ENCODE assay signal across 1 cellular context in the genomic region with DNA sequence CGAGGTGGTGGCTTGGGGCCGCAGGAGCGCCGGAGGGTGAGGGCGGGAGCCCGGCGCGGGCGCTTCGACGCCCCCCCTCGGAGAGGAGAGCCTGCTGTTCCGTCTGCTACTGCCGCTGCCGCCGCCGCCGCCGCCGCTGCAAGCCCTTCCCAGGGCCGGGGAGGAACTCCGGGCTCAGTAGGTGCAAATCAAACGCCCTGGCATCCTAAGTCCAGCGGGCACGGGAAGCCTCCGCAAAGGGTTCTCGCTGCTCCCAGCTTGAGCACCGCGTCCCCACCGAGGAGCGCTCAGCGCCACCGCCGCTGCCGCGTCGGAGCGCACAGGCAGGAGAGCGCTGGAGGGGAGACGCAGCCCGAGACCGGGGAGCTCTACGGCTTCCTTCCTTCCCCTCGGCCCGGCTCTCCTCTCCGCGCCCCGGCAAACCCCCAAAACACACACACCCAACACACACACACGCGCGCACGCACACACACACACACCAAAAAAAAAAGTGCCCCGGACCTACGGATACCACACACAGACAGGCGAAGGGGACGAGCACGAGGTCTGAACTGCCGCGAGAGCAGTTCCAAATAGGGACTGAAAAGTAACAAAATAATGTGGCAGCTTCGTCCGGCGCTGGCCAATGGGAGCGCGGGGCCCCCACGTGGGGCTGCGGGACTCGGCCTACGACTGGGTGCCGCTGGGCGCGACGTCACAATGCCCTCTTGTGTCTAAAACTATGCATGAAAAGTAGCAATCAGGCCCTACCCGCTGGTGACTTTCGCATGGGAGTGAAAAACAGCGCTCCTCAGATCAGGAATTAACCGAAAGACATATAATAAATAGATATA.
A peak's percentile ranks its signal among the peaks of the same experiment; 100 is the strongest.
TF ChIP-seq lines count a peak whose summit lies in the region.

TLE3 (minus strand) TSS at position 581 of the 833 bp plus-strand sequence. CDS start 1,119 bp downstream, outside the sequence.

TF ChIP-seq in HepG2, 621 proteins besides CTCF, POLR2A, EP300 and RAD21 (continued from another document and continues in another):
- TF ChIP-seq, protein P1, sequence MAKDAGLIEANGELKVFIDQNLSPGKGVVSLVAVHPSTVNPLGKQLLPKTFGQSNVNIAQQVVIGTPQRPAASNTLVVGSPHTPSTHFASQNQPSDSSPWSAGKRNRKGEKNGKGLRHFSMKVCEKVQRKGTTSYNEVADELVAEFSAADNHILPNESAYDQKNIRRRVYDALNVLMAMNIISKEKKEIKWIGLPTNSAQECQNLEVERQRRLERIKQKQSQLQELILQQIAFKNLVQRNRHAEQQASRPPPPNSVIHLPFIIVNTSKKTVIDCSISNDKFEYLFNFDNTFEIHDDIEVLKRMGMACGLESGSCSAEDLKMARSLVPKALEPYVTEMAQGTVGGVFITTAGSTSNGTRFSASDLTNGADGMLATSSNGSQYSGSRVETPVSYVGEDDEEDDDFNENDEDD (CRISPR knock-in tag; IDR thresholded peaks at IDR 0.05; ENCODE audit: borderline replicate concordance), result peak; percentile 76; the same call in 1 of the 2 replicates
- peak; percentile 78; the same call in 1 of the 2 replicates for TF ChIP-seq SIN3A (IDR thresholded peaks at IDR 0.05; ENCODE audit: borderline replicate concordance, low read depth, low read length)
- no peak for TF ChIP-seq RARG (CRISPR knock-in tag; IDR thresholded peaks at IDR 0.05; ENCODE audit: low read depth)
- no peak for TF ChIP-seq NFKBIZ (CRISPR knock-in tag; IDR thresholded peaks at IDR 0.05)
- TF ChIP-seq ZNF317 (CRISPR knock-in tag; IDR thresholded peaks at IDR 0.05), result 0 out of 2 replicates have a peak, but pooled peaks have one; percentile 21
- TF ChIP-seq NCOA5 (CRISPR knock-in tag; IDR thresholded peaks at IDR 0.05), result no peak
- peak; percentile 80; the same call in 1 of the 2 replicates for TF ChIP-seq ZNF605 (CRISPR knock-in tag; IDR thresholded peaks at IDR 0.05)
- no peak for TF ChIP-seq NONO (IDR thresholded peaks at IDR 0.05)
- TF ChIP-seq NONO (CRISPR knock-in tag; conservative IDR thresholded peaks at IDR 0.05), result 0 out of 2 replicates have a peak, but pooled peaks have one; percentile 28
- no peak for TF ChIP-seq MATR3 (CRISPR knock-in tag; IDR thresholded peaks at IDR 0.05)
- TF ChIP-seq ZNF768 (CRISPR knock-in tag; IDR thresholded peaks at IDR 0.05), result peak; percentile 67; the same call in 1 of the 2 replicates
- TF ChIP-seq ZSCAN21 (CRISPR knock-in tag; IDR thresholded peaks at IDR 0.05; ENCODE audit: borderline replicate concordance), result no peak
- TF ChIP-seq ARNT2 (CRISPR knock-in tag; IDR thresholded peaks at IDR 0.05; ENCODE audit: low read depth), result peak; percentile 89
- TF ChIP-seq PHF8 (CRISPR knock-in tag; IDR thresholded peaks at IDR 0.05), result peak; percentile 35
- TF ChIP-seq ZNF772 (CRISPR knock-in tag; IDR thresholded peaks at IDR 0.05), result peak; percentile 45; the same call in 1 of the 2 replicates
- no peak; the same call in 1 of the 2 replicates for TF ChIP-seq HNRNPL (IDR thresholded peaks at IDR 0.05; ENCODE audit: low read depth, low read length)
- 0 out of 2 replicates have a peak, but pooled peaks have one; percentile 16 for TF ChIP-seq KDM3A (CRISPR knock-in tag; IDR thresholded peaks at IDR 0.05; ENCODE audit: low read depth)
- 0 out of 2 replicates have a peak, but pooled peaks have one; percentile 35 for TF ChIP-seq ZNF124 (CRISPR knock-in tag; IDR thresholded peaks at IDR 0.05)
- 0 out of 2 replicates have a peak, but pooled peaks have one; percentile 62 for TF ChIP-seq ZNF33B (CRISPR knock-in tag; IDR thresholded peaks at IDR 0.05)
- peak; percentile 56; the same call in 1 of the 2 replicates for TF ChIP-seq KAT7 (CRISPR knock-in tag; IDR thresholded peaks at IDR 0.05; ENCODE audit: borderline replicate concordance)
- TF ChIP-seq CCDC6 (CRISPR knock-in tag; IDR thresholded peaks at IDR 0.05), result peak; percentile 57; the same call in 1 of the 2 replicates
- peak; percentile 70 for TF ChIP-seq RBFOX2 (IDR thresholded peaks at IDR 0.05; ENCODE audit: low read depth, low read length)
- TF ChIP-seq HNRNPLL (IDR thresholded peaks at IDR 0.05; ENCODE audit: low read depth, low read length, poor library complexity, severe bottlenecking), result peak; percentile 51
- TF ChIP-seq SMAD1 (CRISPR knock-in tag; IDR thresholded peaks at IDR 0.05; ENCODE audit: borderline replicate concordance, low read depth), result peak; percentile 30; the same call in 1 of the 2 replicates
- no peak for TF ChIP-seq LCORL (IDR thresholded peaks at IDR 0.05)
- peak; percentile 62; the same call in 1 of the 2 replicates for TF ChIP-seq LCORL (CRISPR knock-in tag; IDR thresholded peaks at IDR 0.05)
- no peak; the same call in 1 of the 2 replicates for TF ChIP-seq ZNF232 (CRISPR knock-in tag; IDR thresholded peaks at IDR 0.05; ENCODE audit: borderline replicate concordance)
- TF ChIP-seq RBAK (CRISPR knock-in tag; IDR thresholded peaks at IDR 0.05), result no peak
- peak; percentile 83 for TF ChIP-seq CHD2 (IDR thresholded peaks at IDR 0.05; ENCODE audit: low read depth, low read length)
- TF ChIP-seq ELF4 (CRISPR knock-in tag; IDR thresholded peaks at IDR 0.05; ENCODE audit: borderline replicate concordance), result 0 out of 2 replicates have a peak, but pooled peaks have one; percentile 25
- peak; percentile 65; the same call in 1 of the 2 replicates for TF ChIP-seq TGIF2 (CRISPR knock-in tag; IDR thresholded peaks at IDR 0.05)
- TF ChIP-seq HES4 (CRISPR knock-in tag; IDR thresholded peaks at IDR 0.05; ENCODE audit: borderline replicate concordance), result 0 out of 2 replicates have a peak, but pooled peaks have one; percentile 4
- TF ChIP-seq ZNF225 (CRISPR knock-in tag; IDR thresholded peaks at IDR 0.05), result 0 out of 2 replicates have a peak, but pooled peaks have one; percentile 17
- TF ChIP-seq ARID2 (CRISPR knock-in tag; IDR thresholded peaks at IDR 0.05; ENCODE audit: borderline replicate concordance), result peak; percentile 46; the same call in 1 of the 2 replicates
- TF ChIP-seq NFATC3 (CRISPR knock-in tag; IDR thresholded peaks at IDR 0.05), result no peak
- no peak for TF ChIP-seq PCBP1 (IDR thresholded peaks at IDR 0.05; ENCODE audit: borderline replicate concordance, low read depth, low read length)
- peak; percentile 48; the same call in 1 of the 2 replicates for TF ChIP-seq HMGXB3 (CRISPR knock-in tag; IDR thresholded peaks at IDR 0.05; ENCODE audit: borderline replicate concordance)
- TF ChIP-seq, protein P2, sequence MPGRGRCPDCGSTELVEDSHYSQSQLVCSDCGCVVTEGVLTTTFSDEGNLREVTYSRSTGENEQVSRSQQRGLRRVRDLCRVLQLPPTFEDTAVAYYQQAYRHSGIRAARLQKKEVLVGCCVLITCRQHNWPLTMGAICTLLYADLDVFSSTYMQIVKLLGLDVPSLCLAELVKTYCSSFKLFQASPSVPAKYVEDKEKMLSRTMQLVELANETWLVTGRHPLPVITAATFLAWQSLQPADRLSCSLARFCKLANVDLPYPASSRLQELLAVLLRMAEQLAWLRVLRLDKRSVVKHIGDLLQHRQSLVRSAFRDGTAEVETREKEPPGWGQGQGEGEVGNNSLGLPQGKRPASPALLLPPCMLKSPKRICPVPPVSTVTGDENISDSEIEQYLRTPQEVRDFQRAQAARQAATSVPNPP (CRISPR knock-in tag; IDR thresholded peaks at IDR 0.05), result peak; percentile 63; the same call in 1 of the 2 replicates
- 0 out of 2 replicates have a peak, but pooled peaks have one; percentile 59 for TF ChIP-seq ZNF670 (CRISPR knock-in tag; IDR thresholded peaks at IDR 0.05; ENCODE audit: borderline replicate concordance)
- no peak for TF ChIP-seq ZNF572 (CRISPR knock-in tag; IDR thresholded peaks at IDR 0.05)
- TF ChIP-seq RXRA (CRISPR knock-in tag; IDR thresholded peaks at IDR 0.05), result 0 out of 2 replicates have a peak, but pooled peaks have one; percentile 11
- TF ChIP-seq KIAA2018 (CRISPR knock-in tag; IDR thresholded peaks at IDR 0.05; ENCODE audit: borderline replicate concordance), result peak; percentile 99
- TF ChIP-seq BORCS8-MEF2B (CRISPR knock-in tag; IDR thresholded peaks at IDR 0.05), result peak; percentile 80; the same call in 1 of the 2 replicates
- 0 out of 2 replicates have a peak, but pooled peaks have one; percentile 22 for TF ChIP-seq ZNF367 (CRISPR knock-in tag; IDR thresholded peaks at IDR 0.05; ENCODE audit: borderline replicate concordance)
- no peak for TF ChIP-seq CBX2 (IDR thresholded peaks at IDR 0.05; ENCODE audit: low read depth, low read length)
- no peak for TF ChIP-seq CBX2 (CRISPR knock-in tag; IDR thresholded peaks at IDR 0.05; ENCODE audit: low read depth)
- TF ChIP-seq KMT2A (CRISPR knock-in tag; IDR thresholded peaks at IDR 0.05), result peak; percentile 16; the same call in 1 of the 2 replicates
- TF ChIP-seq ZMYM3 (CRISPR knock-in tag; IDR thresholded peaks at IDR 0.05), result no peak; the same call in 1 of the 2 replicates
- no peak for TF ChIP-seq TBL1XR1 (IDR thresholded peaks at IDR 0.05; ENCODE audit: borderline replicate concordance, low read length, partially characterized antibody)
- TF ChIP-seq XRCC5 (optimal IDR thresholded peaks at IDR 0.05; ENCODE audit: low read length), result peak; percentile 65
- TF ChIP-seq RBM39 (IDR thresholded peaks at IDR 0.05; ENCODE audit: low read depth, low read length, poor library complexity, severe bottlenecking), result peak; percentile 27
- no peak for TF ChIP-seq RFX1 (IDR thresholded peaks at IDR 0.05)
- TF ChIP-seq ZFP90 (CRISPR knock-in tag; IDR thresholded peaks at IDR 0.05; ENCODE audit: borderline replicate concordance), result 0 out of 2 replicates have a peak, but pooled peaks have one; percentile 54
